30 cellular contexts compared by ENCODE assay signal in genomic region chrX:154450312-154450711, GRCh38.
"Had no signal": no experiment of that assay in that cellular context is flagged by ENCODE, and none has a peak within 500 bp of the region (broad histone marks: within the 10 kb centered on the region; RNA-seq: fewer than 3 reads in every experiment).

No MANE protein-coding gene starts in this region.

- H3K36me3 ChIP-seq: neural progenitor cell, prostate gland had no signal

- H3K9ac ChIP-seq: neural progenitor cell had no signal

- H3K27ac ChIP-seq: coronary artery, esophagus squamous epithelium, heart right ventricle, neural progenitor cell, prostate gland, right atrium auricular region, thoracic aorta, upper lobe of left lung had no signal

- H3K4me1 ChIP-seq: neural progenitor cell, prostate gland, right atrium auricular region had no signal

- H3K9me3 ChIP-seq: esophagus squamous epithelium, heart right ventricle, prostate gland, right atrium auricular region, thoracic aorta, tibial nerve, upper lobe of left lung had no signal

- H3K4me3 ChIP-seq: coronary artery, esophagus squamous epithelium, heart right ventricle, lung, neural progenitor cell, prostate gland, right atrium auricular region, smooth muscle cell, thoracic aorta, tibial nerve, upper lobe of left lung had no signal

- DNase-seq: dermis blood vessel endothelial cell; effector memory CD8-positive, alpha-beta T cell; erythroblast; esophagus squamous epithelium; foreskin melanocyte; glutamatergic neuron; heart right ventricle; hippocampal formation; kidney glomerular epithelial cell; mesenchymal stem cell; naive thymus-derived CD4-positive, alpha-beta T cell; stimulated activated CD4-positive, alpha-beta T cell treated with anti-CD3 and anti-CD28 coated beads, Interleukin-12 subunit alpha, Interleukin-12 subunit beta, amount 100 ng/mL, for 4 hours; stimulated activated CD4-positive, alpha-beta T cell treated with anti-CD3 and anti-CD28 coated beads, Interleukin-1b, Interleukin-23, amount 100 ng/mL, for 48 hours; stimulated activated CD4-positive, alpha-beta T cell treated with anti-CD3 and anti-CD28 coated beads, Interleukin-4, amount 100 ng/mL, for 1 hour; stimulated activated CD8-positive, alpha-beta memory T cell treated with anti-CD3 and anti-CD28 coated beads, Interleukin-4, amount 100 ng/mL, for 48 hours; stimulated activated naive CD4-positive, alpha-beta T cell; stimulated activated naive CD8-positive, alpha-beta T cell treated with anti-CD3 and anti-CD28 coated beads, Interleukin-15, amount 100 ng/mL, for 72 hours; upper lobe of left lung had no signal

- FAIRE-seq: endometrium, islet of Langerhans, urothelium cell line had no signal

- ATAC-seq: effector memory CD8-positive, alpha-beta T cell; heart right ventricle; left lobe of liver; naive thymus-derived CD4-positive, alpha-beta T cell; stimulated activated naive CD8-positive, alpha-beta T cell treated with anti-CD3 and anti-CD28 coated beads, Interleukin-15, amount 100 ng/mL, for 72 hours had no signal
